ENCODE assay signal across 21 cellular contexts in the genomic region with DNA sequence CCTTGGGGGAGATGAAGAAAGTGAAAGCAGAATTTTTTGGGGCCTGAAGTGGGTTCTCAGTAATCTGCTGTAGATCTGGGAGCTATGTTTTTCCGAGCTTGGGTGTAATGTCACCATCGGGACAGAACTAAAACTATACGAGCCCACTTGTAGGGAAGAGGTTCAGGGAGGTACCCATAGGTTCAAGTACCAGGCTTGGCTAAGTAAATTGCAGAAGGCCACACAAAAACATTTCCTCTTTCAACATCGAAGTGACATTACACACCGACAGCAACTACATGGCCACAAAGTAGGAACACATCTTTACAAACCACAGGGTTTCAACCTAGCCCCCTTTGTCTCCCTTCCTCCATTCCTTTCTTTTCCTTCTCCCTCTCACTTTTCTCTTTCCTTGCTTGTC. TPM values are rescaled to one million over a fixed set of nuclear protein-coding genes. Genes with fewer than 3 reads are reported as not detected.
"Had no signal": no experiment of that assay in that cellular context is flagged by ENCODE, and none has a peak within 500 bp of the region (broad histone marks: within the 10 kb centered on the region; RNA-seq: fewer than 3 reads in every experiment).

No MANE protein-coding gene starts in this region.

- DNase-seq: MV-4-11, NCI-H1048, NCI-H1105, NCI-H1417, NCI-H1436 treated with DMSO at 0.1 percent for 48 hours, NCI-H1694, NCI-H187 treated with DMSO at 0.1 percent for 48 hours, NCI-H2107, NCI-H2227 treated with DMSO at 0.1 percent for 48 hours, NCI-H524, NCI-H526 treated with DMSO at 0.1 percent for 48 hours, NCI-H748 treated with DMSO at 0.1 percent for 48 hours, Right ventricle myocardium superior, RPMI8226, SIG-M5 had no signal

- H3K36me3 ChIP-seq: SJSA1 had no signal

- H3K27me3 ChIP-seq: SJSA1 had no signal

- H3K4me1 ChIP-seq: SJSA1 had no signal

- H3K4me3 ChIP-seq: SJSA1, SK-N-MC had no signal

- H3K9me3 ChIP-seq: SJSA1 had no signal

- H3K27ac ChIP-seq: SJSA1, SK-N-MC had no signal

RNA-seq across cellular contexts. Expression of a gene that starts 10.2 kb away (rescaled TPM):
- total RNA-seq: HT-29, LHCN-M2, MCF 10A, NCI-H460, Right ventricle myocardium superior, SJSA1 had no signal
